Comparison of ENCODE assay signal across 13 cellular contexts in genomic region chr7:138316421-138317043, GRCh38.
DNase-seq lines count a peak whose midpoint lies in the region; ATAC-seq, FAIRE-seq and TF ChIP-seq lines count a peak whose summit lies in the region.
"Had no signal": no experiment of that assay in that cellular context is flagged by ENCODE, and none has a peak within 500 bp of the region (broad histone marks: within the 10 kb centered on the region; RNA-seq: fewer than 3 reads in every experiment).

No MANE protein-coding gene starts in this region.

- H3K36me3 Mint-ChIP-seq in naive thymus-derived CD4-positive, alpha-beta T cell, result no peaks in the 10 kb centered on the region
- H3K36me3 Mint-ChIP-seq: naive thymus-derived CD8-positive, alpha-beta T cell had no signal

- ATAC-seq in GM21447 (IDR thresholded peaks at IDR 0.05; ENCODE audit: unreplicated experiment) (peak; percentile 99), HG03139 (IDR thresholded peaks at IDR 0.05; ENCODE audit: unreplicated experiment) (peak; percentile 99)
- ATAC-seq in naive thymus-derived CD4-positive, alpha-beta T cell, result no peak
- ATAC-seq: naive thymus-derived CD8-positive, alpha-beta T cell had no signal

- H3K27ac Mint-ChIP-seq in naive thymus-derived CD4-positive, alpha-beta T cell, result no peak overlapping the region
- H3K27ac Mint-ChIP-seq: naive thymus-derived CD8-positive, alpha-beta T cell; stimulated activated naive CD8-positive, alpha-beta T cell treated with anti-CD3 and anti-CD28 coated beads, Interleukin-15, Interleukin-2, amounts not matched to agents 100 ng/mL and 50 ng/mL, for 24 hours; T-helper 1 cell treated with Interleukin-12 subunit alpha and Interleukin-12 subunit beta and Interleukin-4 antibody, amounts not matched to agents 30 μg/mL and 1 μg/mL, for 36 hours had no signal

- H2AFZ ChIP-seq in hepatocyte, result no peak overlapping the region

- intact Hi-C loops in naive thymus-derived CD4-positive, alpha-beta T cell (cut with micrococcal nuclease), result no loop called here

- FAIRE-seq in GM18507 (lab: Jason Lieb, UNC) (peak; percentile 88), H54 (lab: Jason Lieb, UNC) (no peak)

- 47% methylated on average over 4 of the region's 4 CpGs for WGBS in hepatocyte (ENCODE audit: low lambda C conversion rate, missing lambda C conversion rate)

- H3K4me3 ChIP-seq in hepatocyte, result no peak overlapping the region
- H3K4me3 ChIP-seq in naive thymus-derived CD4-positive, alpha-beta T cell (ENCODE audit: low read length), result no peak overlapping the region
- H3K4me3 ChIP-seq: adrenal gland had no signal

- no peaks in the 10 kb centered on the region for H3K9me2 ChIP-seq in hepatocyte (replicated peaks; ENCODE audit: insufficient read depth)

- peak overlapping the region; percentile 21 for H3K4me2 ChIP-seq in hepatocyte

- peaks cover 0 to 13% (median 4%) of the 10 kb centered on the region in 11 donors for H3K9me3 Mint-ChIP-seq in naive thymus-derived CD4-positive, alpha-beta T cell

- CTCF ChIA-PET in naive thymus-derived CD4-positive, alpha-beta T cell (lab: Charles Lee), result no interaction called here

- no peaks in the 10 kb centered on the region for H4K20me1 ChIP-seq in hepatocyte (ENCODE audit: insufficient read depth, poor library complexity, severe bottlenecking)

- TF ChIP-seq POLR2A in H54 (IDR thresholded peaks at IDR 0.05; ENCODE audit: low read depth, low read length), result no peak

- POLR2A ChIA-PET in naive thymus-derived CD4-positive, alpha-beta T cell (lab: Charles Lee), result no interaction called here

- DNase-seq in GM18507 (ENCODE audit: extremely low spot score, insufficient read length, low read depth) (peak; percentile 2), hepatocyte (ENCODE audit: low spot score) (peak; percentile 60), H54 (ENCODE audit: insufficient read length, low spot score) (no peak), epidermal melanocyte (ENCODE audit: insufficient read length, low spot score) (no peak)
- DNase-seq in stimulated activated naive CD4-positive, alpha-beta T cell treated with Interleukin-2 at 50 U/mL for 16 hours (lab: John Stamatoyannopoulos, UW), result no peak
- DNase-seq in naive thymus-derived CD4-positive, alpha-beta T cell, result no peak
- DNase-seq: adrenal gland; naive thymus-derived CD8-positive, alpha-beta T cell; NCI-H1092 had no signal

- H3K4me1 Mint-ChIP-seq in naive thymus-derived CD4-positive, alpha-beta T cell, result peaks cover 0 to 6% (median 0%) of the 10 kb centered on the region in 7 donors

- peaks cover 0 to 21% (median 9%) of the 10 kb centered on the region in 5 donors for H3K27me3 Mint-ChIP-seq in naive thymus-derived CD4-positive, alpha-beta T cell

- H3K27me3 ChIP-seq in hepatocyte, result no peaks in the 10 kb centered on the region
- no peaks in the 10 kb centered on the region for H3K27me3 ChIP-seq in naive thymus-derived CD4-positive, alpha-beta T cell (ENCODE audit: control insufficient read depth in 2 of 2, insufficient read depth in 2 of 2, low read length in 2 of 2)
- H3K27me3 ChIP-seq: adrenal gland had no signal

- no peaks in the 10 kb centered on the region for H3K9me3 ChIP-seq in hepatocyte (ENCODE audit: low read depth)
- no peaks in the 10 kb centered on the region for H3K9me3 ChIP-seq in naive thymus-derived CD4-positive, alpha-beta T cell (ENCODE audit: control insufficient read depth in 2 of 3, low read length in 3 of 3)
- H3K9me3 ChIP-seq: adrenal gland had no signal

- H3K4me1 ChIP-seq in hepatocyte (ENCODE audit: insufficient read depth), result peaks cover 12% of the 10 kb centered on the region
- no peaks in the 10 kb centered on the region for H3K4me1 ChIP-seq in naive thymus-derived CD4-positive, alpha-beta T cell (ENCODE audit: control insufficient read depth in 2 of 2, insufficient read depth in 2 of 2, low read length in 2 of 2)

- no peak overlapping the region for H3K4me3 Mint-ChIP-seq in naive thymus-derived CD4-positive, alpha-beta T cell
- H3K4me3 Mint-ChIP-seq: naive thymus-derived CD8-positive, alpha-beta T cell; stimulated activated naive CD8-positive, alpha-beta T cell treated with anti-CD3 and anti-CD28 coated beads, Interleukin-15, Interleukin-2, amounts not matched to agents 100 ng/mL and 50 ng/mL, for 24 hours; T-helper 1 cell treated with Interleukin-12 subunit alpha and Interleukin-12 subunit beta and Interleukin-4 antibody, amounts not matched to agents 30 μg/mL and 1 μg/mL, for 36 hours had no signal

- no peak for TF ChIP-seq CTCF in hepatocyte (IDR thresholded peaks at IDR 0.05; ENCODE audit: poor library complexity)

- no peaks in the 10 kb centered on the region for H3K79me2 ChIP-seq in hepatocyte

- H3K27ac ChIP-seq in hepatocyte, result peak overlapping the region; percentile 84
- H3K27ac ChIP-seq in naive thymus-derived CD4-positive, alpha-beta T cell (ENCODE audit: low read depth, low read length), result no peak overlapping the region
- H3K27ac ChIP-seq: adrenal gland had no signal

- H3K36me3 ChIP-seq in hepatocyte (replicated peaks; ENCODE audit: insufficient read depth, low read depth), result no peaks in the 10 kb centered on the region
- no peaks in the 10 kb centered on the region for H3K36me3 ChIP-seq in naive thymus-derived CD4-positive, alpha-beta T cell (ENCODE audit: control insufficient read depth in 2 of 3, insufficient read depth in 3 of 3, low read length in 3 of 3)
- H3K36me3 ChIP-seq: adrenal gland had no signal

Comparison
In these comparisons a context has a peak if more than half of its experiments do, and no peak if none do; other contexts are left out.
1. DNase-seq: peak in GM18507 (single experiment) and hepatocyte (single experiment); none in stimulated activated naive CD4-positive, alpha-beta T cell treated with Interleukin-2 at 50 U/mL for 16 hours (single experiment), naive thymus-derived CD4-positive, alpha-beta T cell (0 of 9), H54 (single experiment) and epidermal melanocyte (single experiment).